ENCODE assay signal across 8 cellular contexts in the genomic region with DNA sequence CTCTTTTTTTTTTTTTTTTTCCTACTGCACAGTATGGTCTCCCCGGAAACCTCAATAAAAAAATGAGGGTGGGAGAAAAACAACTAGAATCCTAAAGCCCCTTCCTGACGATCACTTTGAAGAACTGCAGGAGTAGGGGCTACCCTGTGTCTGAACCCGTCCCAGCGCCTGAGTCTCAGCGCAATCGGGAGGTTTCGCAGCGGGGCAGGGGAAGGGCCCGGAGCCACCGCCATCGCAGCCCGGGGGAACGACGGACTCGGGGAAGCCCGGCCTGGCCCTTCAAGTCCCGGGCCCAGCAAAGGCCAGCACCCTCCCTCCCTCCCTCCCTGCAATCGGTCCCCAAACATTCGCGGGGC. TPM values are rescaled to one million over a fixed set of nuclear protein-coding genes. Genes with fewer than 3 reads are reported as not detected.
DNase-seq lines count a peak whose midpoint lies in the region; ATAC-seq and TF ChIP-seq lines count a peak whose summit lies in the region.

No MANE protein-coding gene starts in this region.

- peak overlapping the region; percentile 98 for H3K27ac Mint-ChIP-seq in dendritic cell treated with granulocyte-macrophage colony-stimulating factor and Interleukin-4, amounts not matched to agents 40 ng/mL and 50 ng/mL, for 4 days
- H3K27ac Mint-ChIP-seq in memory B cell, result peak overlapping the region; percentile 90

- TF ChIP-seq POLR2A in vagina (IDR thresholded peaks at IDR 0.05), result no peak

- H3K27ac ChIP-seq in vagina, result peak overlapping the region; percentile 85

- TF ChIP-seq CTCF in vagina (IDR thresholded peaks at IDR 0.05), result no peak

- peak; percentile 5 for ATAC-seq in memory B cell (ENCODE audit: low read depth)

- peak overlapping the region; percentile 86 for H3K4me3 ChIP-seq in H7 (ENCODE audit: insufficient read depth, low read depth, low read length)
- peak overlapping the region; percentile 90 to 94 for H3K4me3 ChIP-seq in vagina

- intact Hi-C loops in dendritic cell treated with granulocyte-macrophage colony-stimulating factor and Interleukin-4, amounts not matched to agents 40 ng/mL and 50 ng/mL, for 4 days (cut with micrococcal nuclease), result loop anchor here (1.0 to 10.0 kb wide), 3 partner anchors 9 to 594 kb away; partner anchors contain the start of gene FECH
- intact Hi-C loops in vagina (cut with DNase I), result loop anchor here (10.0 kb wide), 1 partner anchor 184 kb away; the partner anchor contains the start of gene ATP8B1

- no peaks in the 10 kb centered on the region for H3K27me3 Mint-ChIP-seq in dendritic cell treated with granulocyte-macrophage colony-stimulating factor and Interleukin-4, amounts not matched to agents 40 ng/mL and 50 ng/mL, for 4 days
- H3K27me3 Mint-ChIP-seq in memory B cell, result no peaks in the 10 kb centered on the region

- DNase-seq in NCI-H82 (lab: John Stamatoyannopoulos, UW) (peak; percentile 41), NCI-H82 treated with DMSO at 0.1 percent for 48 hours (lab: John Stamatoyannopoulos, UW; ENCODE audit: unreplicated experiment) (no peak), H7 (peak; percentile 74), NCI-H69 (lab: John Stamatoyannopoulos, UW) (peak; percentile 74), memory B cell (ENCODE audit: low spot score in 2 of 2) (no peak), vagina (ENCODE audit: extremely low spot score in 2 of 2) (no peak), UCSD-AML1 (lab: John Stamatoyannopoulos, UW; ENCODE audit: unreplicated experiment) (no peak)

- H3K9me3 Mint-ChIP-seq in dendritic cell treated with granulocyte-macrophage colony-stimulating factor and Interleukin-4, amounts not matched to agents 40 ng/mL and 50 ng/mL, for 4 days, result no peaks in the 10 kb centered on the region
- no peaks in the 10 kb centered on the region for H3K9me3 Mint-ChIP-seq in memory B cell

- no peaks in the 10 kb centered on the region for H3K9me3 ChIP-seq in vagina

- peaks cover 13% of the 10 kb centered on the region for H3K4me1 Mint-ChIP-seq in dendritic cell treated with granulocyte-macrophage colony-stimulating factor and Interleukin-4, amounts not matched to agents 40 ng/mL and 50 ng/mL, for 4 days (ENCODE audit: low read depth)
- H3K4me1 Mint-ChIP-seq in memory B cell, result peaks cover 5% of the 10 kb centered on the region

- H3K4me1 ChIP-seq in vagina, result peaks cover 27% of the 10 kb centered on the region

- H3K36me3 ChIP-seq in H7 (replicated peaks; ENCODE audit: control insufficient read depth, insufficient read depth, low read length) (peaks cover 2% of the 10 kb centered on the region), vagina (peaks cover 0 to 10% of the 10 kb centered on the region in 2 donors)

- H3K27me3 ChIP-seq in H7 (ENCODE audit: control insufficient read depth, insufficient read depth, low read length) (no peaks in the 10 kb centered on the region), vagina (no peaks in the 10 kb centered on the region)

- H3K4me3 Mint-ChIP-seq in dendritic cell treated with granulocyte-macrophage colony-stimulating factor and Interleukin-4, amounts not matched to agents 40 ng/mL and 50 ng/mL, for 4 days, result peak overlapping the region; percentile 97
- peak overlapping the region; percentile 92 for H3K4me3 Mint-ChIP-seq in memory B cell

- H3K36me3 Mint-ChIP-seq in dendritic cell treated with granulocyte-macrophage colony-stimulating factor and Interleukin-4, amounts not matched to agents 40 ng/mL and 50 ng/mL, for 4 days (ENCODE audit: low read depth), result peaks cover 40% of the 10 kb centered on the region
- H3K36me3 Mint-ChIP-seq in memory B cell, result peaks cover 7% of the 10 kb centered on the region

RNA-seq across cellular contexts. Expression of gene NARS1, which starts 0.4 kb away (rescaled TPM):
- 198 and 205 TPM in 2 replicates for total RNA-seq in H7 (2014; rRNA removed; shearing (Covaris generic))
- total RNA-seq in vagina, result 81.3 TPM

RNA-seq across cellular contexts. Expression of gene FECH, which starts 34.7 kb away (rescaled TPM):
- 30.4 and 33.0 TPM in 2 replicates for total RNA-seq in H7 (2014; rRNA removed; shearing (Covaris generic))
- total RNA-seq in vagina, result 44.7 TPM

Comparison
In these comparisons a context has a peak if more than half of its experiments do, and no peak if none do; other contexts are left out.
1. DNase-seq: peak in NCI-H82 (single experiment), H7 (single experiment) and NCI-H69 (single experiment); none in NCI-H82 treated with DMSO at 0.1 percent for 48 hours (single experiment), memory B cell (0 of 2), vagina (0 of 2) and UCSD-AML1 (single experiment).